Comparison of ENCODE assay signal across 14 cellular contexts in genomic region chr11:72237112-72237931, GRCh38. TPM values are rescaled to one million over a fixed set of nuclear protein-coding genes. Genes with fewer than 3 reads are reported as not detected.
DNase-seq lines count a peak whose midpoint lies in the region; ATAC-seq and TF ChIP-seq lines count a peak whose summit lies in the region.
"Had no signal": no experiment of that assay in that cellular context is flagged by ENCODE, and none has a peak within 500 bp of the region (broad histone marks: within the 10 kb centered on the region; RNA-seq: fewer than 3 reads in every experiment).

No MANE protein-coding gene starts in this region.

- peak; percentile 1 for ATAC-seq in esophagus mucosa

- H3K27ac ChIP-seq in HUES6 (ENCODE audit: low read depth, low read length) (no peak overlapping the region), osteoblast (ENCODE audit: low read depth, low read length) (no peak overlapping the region)
- H3K27ac ChIP-seq: pancreas, VCaP had no signal

- H3K9ac ChIP-seq in HUES6 (ENCODE audit: low read length) = no peak overlapping the region

- H3K4me3 ChIP-seq in BE2C (ENCODE audit: low read depth, low read length) = peak overlapping the region; percentile 22
- H3K4me3 ChIP-seq in HUES6 (ENCODE audit: low read depth, low read length) = peak overlapping the region; percentile 28; the same call in 1 of the 2 replicates
- H3K4me3 ChIP-seq in osteoblast (ENCODE audit: insufficient read depth, low read length) = no peak overlapping the region
- H3K4me3 ChIP-seq: pancreas had no signal

- no peaks in the 10 kb centered on the region for H3K27me3 ChIP-seq in BE2C
- peaks cover 37% of the 10 kb centered on the region for H3K27me3 ChIP-seq in HUES6 (ENCODE audit: control insufficient read depth, insufficient read depth, low read length)
- peaks cover 19% of the 10 kb centered on the region for H3K27me3 ChIP-seq in osteoblast (ENCODE audit: insufficient read depth, low read length)
- H3K27me3 ChIP-seq: pancreas had no signal

- peak; percentile 20; the same call in 1 of the 2 replicates for TF ChIP-seq CTCF in BE2C (IDR thresholded peaks at IDR 0.05; ENCODE audit: low read depth, low read length)
- no peak for TF ChIP-seq CTCF in osteoblast (IDR thresholded peaks at IDR 0.05; ENCODE audit: extremely low read depth, low read depth, low read length)

- H4K20me1 ChIP-seq in osteoblast (ENCODE audit: insufficient read depth, low read length) = peaks cover 52% of the 10 kb centered on the region

- H2AFZ ChIP-seq in osteoblast (ENCODE audit: low read length) = no peak overlapping the region

- H3K4me1 ChIP-seq in BE2C (peaks cover 18% of the 10 kb centered on the region), HUES6 (ENCODE audit: control insufficient read depth, insufficient read depth, low read length) (peaks cover 30% of the 10 kb centered on the region), osteoblast (ENCODE audit: insufficient read depth, low read length) (peaks cover 9% of the 10 kb centered on the region)

- peak; percentile 78 for DNase-seq in BE2C
- DNase-seq in osteoblast (ENCODE audit: insufficient read length, low spot score, missing footprints) = peak; percentile 87
- DNase-seq in hepatic stellate cell (ENCODE audit: low spot score) = no peak
- DNase-seq in glomerular visceral epithelial cell (ENCODE audit: extremely low spot score) = no peak
- no peak for DNase-seq in NCI-H146 (lab: John Stamatoyannopoulos, UW)
- DNase-seq in activated CD4-positive, CD25-positive, alpha-beta regulatory T cell treated with anti-CD3 and anti-CD28 coated beads, Interleukin-2, amount 50 U/mL, for 72 hours = no peak
- DNase-seq: NCI-H2227 treated with DMSO at 0.1 percent for 48 hours had no signal

- no peaks in the 10 kb centered on the region for H3K79me2 ChIP-seq in osteoblast (ENCODE audit: insufficient read depth, low read length)

- H3K36me3 ChIP-seq in BE2C (peaks cover 96% of the 10 kb centered on the region), HUES6 (ENCODE audit: control insufficient read depth, insufficient read depth, low read length) (peaks cover 54% of the 10 kb centered on the region), osteoblast (ENCODE audit: insufficient read depth, low read length) (peaks cover 54% of the 10 kb centered on the region)

- H3K4me2 ChIP-seq in osteoblast (ENCODE audit: insufficient read depth, low read length) = no peak overlapping the region

- H3K9me3 ChIP-seq in BE2C (no peaks in the 10 kb centered on the region), HUES6 (ENCODE audit: control insufficient read depth, insufficient read depth, low read depth, low read length) (no peaks in the 10 kb centered on the region), osteoblast (ENCODE audit: low read depth, low read length) (no peaks in the 10 kb centered on the region)
- H3K9me3 ChIP-seq: pancreas had no signal

RNA-seq across cellular contexts. Expression of gene PHOX2A, which starts 6.7 kb away (rescaled TPM):
- 419 TPM for polyA plus RNA-seq in BE2C (2012; ENCODE audit: insufficient read depth, insufficient read length, low read depth)
- total RNA-seq in esophagus mucosa = not detected
- total RNA-seq in osteoblast = not detected in 2 replicates
- total RNA-seq: activated naive CD4-positive, alpha-beta T cell treated with anti-CD3 and anti-CD28 coated beads for 36 hours; Daoy; OCI-LY7 had no signal

RNA-seq across cellular contexts. Expression of gene INPPL1, which starts 12.8 kb away (rescaled TPM):
- 271 TPM for polyA plus RNA-seq in BE2C (2012; ENCODE audit: insufficient read depth, insufficient read length, low read depth)
- 21.2 TPM for total RNA-seq in esophagus mucosa
- 86.5 and 92.2 TPM in 2 replicates for total RNA-seq in osteoblast

RNA-seq across cellular contexts. Expression of gene FOLR2, which starts 20.7 kb away (rescaled TPM):
- polyA plus RNA-seq in BE2C (2012; ENCODE audit: insufficient read depth, insufficient read length, low read depth) = not detected
- total RNA-seq in esophagus mucosa (0.24 TPM), osteoblast (not detected in 2 replicates)
- total RNA-seq: activated naive CD4-positive, alpha-beta T cell treated with anti-CD3 and anti-CD28 coated beads for 36 hours; Daoy had no signal

RNA-seq across cellular contexts. Expression of gene FOLR1, which starts 45.4 kb away (rescaled TPM):
- not detected for polyA plus RNA-seq in BE2C (2012; ENCODE audit: insufficient read depth, insufficient read length, low read depth)
- total RNA-seq in esophagus mucosa = 0.96 TPM
- total RNA-seq in osteoblast = under 0.01 and 0.36 TPM in 2 replicates
- total RNA-seq: activated naive CD4-positive, alpha-beta T cell treated with anti-CD3 and anti-CD28 coated beads for 36 hours; Daoy; OCI-LY7 had no signal

Comparison
In these comparisons a context has a peak if more than half of its experiments do, and no peak if none do; other contexts are left out.
1. DNase-seq: peak in BE2C (single experiment) and osteoblast (single experiment); none in hepatic stellate cell (single experiment), glomerular visceral epithelial cell (single experiment), NCI-H146 (single experiment) and activated CD4-positive, CD25-positive, alpha-beta regulatory T cell treated with anti-CD3 and anti-CD28 coated beads, Interleukin-2, amount 50 U/mL, for 72 hours (single experiment).